In the genomic region with DNA sequence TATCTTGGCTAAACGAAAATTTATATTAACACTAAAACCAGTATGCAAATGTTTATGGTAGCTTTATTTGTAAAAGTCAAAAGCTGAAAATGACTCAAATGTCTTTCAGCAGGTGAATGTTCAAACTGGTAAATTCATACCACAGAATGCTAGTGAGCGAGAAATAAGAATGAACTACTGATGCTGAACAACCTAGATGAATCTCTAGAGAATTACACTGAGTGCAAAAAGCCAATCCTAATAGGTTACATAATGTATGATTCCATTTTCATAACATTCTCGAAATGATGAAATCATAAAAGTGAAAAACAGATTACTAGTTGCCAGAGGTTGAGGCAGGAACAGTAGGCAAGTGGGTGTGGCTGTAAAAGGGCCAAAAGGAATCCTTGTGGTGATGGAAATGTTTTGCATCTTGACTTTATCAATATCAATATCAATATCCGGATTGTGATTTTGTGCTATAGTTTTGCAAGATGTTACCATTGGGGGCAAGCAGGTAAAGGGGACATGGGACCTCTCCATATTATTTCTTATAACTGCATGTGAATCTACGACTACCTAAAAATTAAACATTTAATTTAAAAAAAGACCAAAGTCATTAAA, we compare ENCODE assay signal across 1 cellular context.
A peak's percentile ranks its signal among the peaks of the same experiment; 100 is the strongest.
TF ChIP-seq lines count a peak whose summit lies in the region.

No MANE protein-coding gene starts in this region.

TF ChIP-seq in HepG2, 621 proteins besides CTCF, POLR2A, EP300 and RAD21:
- TF ChIP-seq, protein P1, sequence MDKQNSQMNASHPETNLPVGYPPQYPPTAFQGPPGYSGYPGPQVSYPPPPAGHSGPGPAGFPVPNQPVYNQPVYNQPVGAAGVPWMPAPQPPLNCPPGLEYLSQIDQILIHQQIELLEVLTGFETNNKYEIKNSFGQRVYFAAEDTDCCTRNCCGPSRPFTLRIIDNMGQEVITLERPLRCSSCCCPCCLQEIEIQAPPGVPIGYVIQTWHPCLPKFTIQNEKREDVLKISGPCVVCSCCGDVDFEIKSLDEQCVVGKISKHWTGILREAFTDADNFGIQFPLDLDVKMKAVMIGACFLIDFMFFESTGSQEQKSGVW (CRISPR knock-in tag; IDR thresholded peaks at IDR 0.05; ENCODE audit: borderline replicate concordance), result no peak
- TF ChIP-seq ZNF232 (CRISPR knock-in tag; IDR thresholded peaks at IDR 0.05; ENCODE audit: borderline replicate concordance), result no peak
- TF ChIP-seq ZMYM3 (CRISPR knock-in tag; IDR thresholded peaks at IDR 0.05), result no peak
- TF ChIP-seq, protein P2, sequence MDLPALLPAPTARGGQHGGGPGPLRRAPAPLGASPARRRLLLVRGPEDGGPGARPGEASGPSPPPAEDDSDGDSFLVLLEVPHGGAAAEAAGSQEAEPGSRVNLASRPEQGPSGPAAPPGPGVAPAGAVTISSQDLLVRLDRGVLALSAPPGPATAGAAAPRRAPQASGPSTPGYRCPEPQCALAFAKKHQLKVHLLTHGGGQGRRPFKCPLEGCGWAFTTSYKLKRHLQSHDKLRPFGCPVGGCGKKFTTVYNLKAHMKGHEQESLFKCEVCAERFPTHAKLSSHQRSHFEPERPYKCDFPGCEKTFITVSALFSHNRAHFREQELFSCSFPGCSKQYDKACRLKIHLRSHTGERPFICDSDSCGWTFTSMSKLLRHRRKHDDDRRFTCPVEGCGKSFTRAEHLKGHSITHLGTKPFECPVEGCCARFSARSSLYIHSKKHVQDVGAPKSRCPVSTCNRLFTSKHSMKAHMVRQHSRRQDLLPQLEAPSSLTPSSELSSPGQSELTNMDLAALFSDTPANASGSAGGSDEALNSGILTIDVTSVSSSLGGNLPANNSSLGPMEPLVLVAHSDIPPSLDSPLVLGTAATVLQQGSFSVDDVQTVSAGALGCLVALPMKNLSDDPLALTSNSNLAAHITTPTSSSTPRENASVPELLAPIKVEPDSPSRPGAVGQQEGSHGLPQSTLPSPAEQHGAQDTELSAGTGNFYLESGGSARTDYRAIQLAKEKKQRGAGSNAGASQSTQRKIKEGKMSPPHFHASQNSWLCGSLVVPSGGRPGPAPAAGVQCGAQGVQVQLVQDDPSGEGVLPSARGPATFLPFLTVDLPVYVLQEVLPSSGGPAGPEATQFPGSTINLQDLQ (CRISPR knock-in tag; IDR thresholded peaks at IDR 0.05), result no peak
- peak; percentile 21; the same call in 1 of the 2 replicates for TF ChIP-seq CEBPB (IDR thresholded peaks at IDR 0.05; ENCODE audit: borderline replicate concordance, low read depth, low read length)
- TF ChIP-seq ZNF510 (CRISPR knock-in tag; IDR thresholded peaks at IDR 0.05; ENCODE audit: low read depth), result no peak
- no peak for TF ChIP-seq CENPX (CRISPR knock-in tag; IDR thresholded peaks at IDR 0.05)
- no peak for TF ChIP-seq ZNF282 (IDR thresholded peaks at IDR 0.05; ENCODE audit: partially characterized antibody)
- TF ChIP-seq ATF7 (IDR thresholded peaks at IDR 0.05), result 0 out of 2 replicates have a peak, but pooled peaks have one; percentile 9
- TF ChIP-seq ATF7 (CRISPR knock-in tag; IDR thresholded peaks at IDR 0.05), result no peak
- TF ChIP-seq RBM39 (IDR thresholded peaks at IDR 0.05; ENCODE audit: low read depth, low read length, poor library complexity, severe bottlenecking), result no peak
- TF ChIP-seq ZNF547 (CRISPR knock-in tag; IDR thresholded peaks at IDR 0.05), result no peak
- TF ChIP-seq CREM (IDR thresholded peaks at IDR 0.05), result no peak
- no peak for TF ChIP-seq CREM (CRISPR knock-in tag; IDR thresholded peaks at IDR 0.05)
- TF ChIP-seq HMG20A (CRISPR knock-in tag; IDR thresholded peaks at IDR 0.05; ENCODE audit: borderline replicate concordance), result no peak
- no peak for TF ChIP-seq NR1H2 (CRISPR knock-in tag; IDR thresholded peaks at IDR 0.05; ENCODE audit: borderline replicate concordance, low read depth)
- TF ChIP-seq SNAPC2 (CRISPR knock-in tag; IDR thresholded peaks at IDR 0.05), result no peak
